In the genomic region with DNA sequence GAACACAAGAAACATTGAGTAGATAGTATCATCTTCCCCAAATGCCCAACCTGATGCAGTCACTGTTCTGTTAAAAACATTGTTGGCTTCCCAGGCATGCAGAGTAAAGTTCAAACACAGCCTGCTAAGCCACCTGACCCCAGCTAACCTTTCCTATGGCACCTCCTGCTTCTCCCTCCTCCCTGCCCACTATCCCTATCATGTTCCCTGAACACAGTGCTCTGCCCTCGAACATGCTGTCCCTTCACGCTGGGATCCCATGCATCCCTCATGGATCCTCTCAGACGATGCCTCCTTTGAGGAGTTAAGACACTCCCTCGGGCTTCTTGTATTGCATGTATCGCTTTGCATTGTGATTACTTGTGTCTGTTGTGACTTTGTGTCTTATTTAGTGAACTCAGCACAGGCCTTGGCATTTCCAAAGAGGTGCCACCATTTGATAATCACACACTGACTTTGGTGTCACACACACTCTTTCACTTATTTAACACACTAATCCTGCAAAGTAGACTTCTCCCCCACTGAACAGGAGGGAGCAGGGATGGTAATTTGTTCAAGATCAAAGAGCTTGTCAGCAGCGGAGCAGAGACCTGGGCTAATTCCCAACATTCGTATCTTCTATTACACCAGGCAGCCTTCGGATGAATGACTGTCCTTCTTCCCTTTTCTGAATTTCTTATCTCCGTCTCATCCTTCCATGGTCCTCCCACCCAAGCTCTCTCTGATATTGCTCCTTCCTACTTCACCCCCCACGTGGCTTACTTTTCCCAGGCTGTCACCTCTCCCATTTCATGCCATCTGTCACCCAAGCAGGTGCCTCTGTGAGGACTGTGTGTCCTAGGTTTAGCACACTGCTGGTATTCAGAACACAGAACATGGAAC, we compare ENCODE assay signal across 2 cellular contexts.
TF ChIP-seq lines count a peak whose summit lies in the region.

No MANE protein-coding gene starts in this region.

TF ChIP-seq in K562, 482 proteins besides CTCF, POLR2A, EP300 and RAD21 (continued from another document and continues in another):
- TF ChIP-seq, protein P1, sequence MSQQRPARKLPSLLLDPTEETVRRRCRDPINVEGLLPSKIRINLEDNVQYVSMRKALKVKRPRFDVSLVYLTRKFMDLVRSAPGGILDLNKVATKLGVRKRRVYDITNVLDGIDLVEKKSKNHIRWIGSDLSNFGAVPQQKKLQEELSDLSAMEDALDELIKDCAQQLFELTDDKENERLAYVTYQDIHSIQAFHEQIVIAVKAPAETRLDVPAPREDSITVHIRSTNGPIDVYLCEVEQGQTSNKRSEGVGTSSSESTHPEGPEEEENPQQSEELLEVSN (IDR thresholded peaks at IDR 0.05; ENCODE audit: borderline replicate concordance in 1 of 2, extremely low read depth in 1 of 2, insufficient read depth in 1 of 2, insufficient read length in 1 of 2, low read depth in 1 of 2, low read length in 1 of 2, poor library complexity in 1 of 2, severe bottlenecking in 1 of 2), result peak in 1 of 2 experiments; percentile 17
- TF ChIP-seq, protein P2, sequence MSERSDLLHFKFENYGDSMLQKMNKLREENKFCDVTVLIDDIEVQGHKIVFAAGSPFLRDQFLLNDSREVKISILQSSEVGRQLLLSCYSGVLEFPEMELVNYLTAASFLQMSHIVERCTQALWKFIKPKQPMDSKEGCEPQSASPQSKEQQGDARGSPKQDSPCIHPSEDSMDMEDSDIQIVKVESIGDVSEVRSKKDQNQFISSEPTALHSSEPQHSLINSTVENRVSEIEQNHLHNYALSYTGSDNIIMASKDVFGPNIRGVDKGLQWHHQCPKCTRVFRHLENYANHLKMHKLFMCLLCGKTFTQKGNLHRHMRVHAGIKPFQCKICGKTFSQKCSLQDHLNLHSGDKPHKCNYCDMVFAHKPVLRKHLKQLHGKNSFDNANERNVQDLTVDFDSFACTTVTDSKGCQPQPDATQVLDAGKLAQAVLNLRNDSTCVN (CRISPR knock-in tag; IDR thresholded peaks at IDR 0.05), result no peak
- TF ChIP-seq U2AF1 (optimal IDR thresholded peaks at IDR 0.05; ENCODE audit: low read depth, low read length) (no peak), ZNF79 (CRISPR knock-in tag; IDR thresholded peaks at IDR 0.05; ENCODE audit: low read depth) (no peak), FOSL1 (tag; conservative IDR thresholded peaks at IDR 0.05) (0 out of 2 replicates have a peak, but pooled peaks have one; percentile 41), ZNF24 (IDR thresholded peaks at IDR 0.05) (no peak), TGIF2 (CRISPR knock-in tag; IDR thresholded peaks at IDR 0.05) (no peak), TBP (optimal IDR thresholded peaks at IDR 0.05; ENCODE audit: low read depth, low read length) (no peak), HDAC2 (IDR thresholded peaks at IDR 0.05) (peak; percentile 87), ZBED1 (IDR thresholded peaks at IDR 0.05) (no peak), ZSCAN32 (CRISPR knock-in tag; IDR thresholded peaks at IDR 0.05) (no peak), SMARCE1 (IDR thresholded peaks at IDR 0.05) (peak; percentile 75), ASH1L (IDR thresholded peaks at IDR 0.05; ENCODE audit: borderline replicate concordance, low read depth, partially characterized antibody) (no peak), RCOR1 (IDR thresholded peaks at IDR 0.05; ENCODE audit: borderline replicate concordance in 1 of 2, low read depth in 2 of 2, low read length in 2 of 2) (peak; percentile 51 to 89; a peak in 3 of 4 replicates), TCF7L2 (IDR thresholded peaks at IDR 0.05; ENCODE audit: low read depth, low read length) (no peak), HNRNPUL1 (IDR thresholded peaks at IDR 0.05; ENCODE audit: low read length) (no peak), SMARCA5 (IDR thresholded peaks at IDR 0.05) (no peak), PML (IDR thresholded peaks at IDR 0.05; ENCODE audit: low read length) (peak; percentile 48; the same call in 1 of the 2 replicates), SAFB2 (IDR thresholded peaks at IDR 0.05; ENCODE audit: borderline replicate concordance, low read depth, low read length, severe bottlenecking) (no peak)
- TF ChIP-seq, protein P3, sequence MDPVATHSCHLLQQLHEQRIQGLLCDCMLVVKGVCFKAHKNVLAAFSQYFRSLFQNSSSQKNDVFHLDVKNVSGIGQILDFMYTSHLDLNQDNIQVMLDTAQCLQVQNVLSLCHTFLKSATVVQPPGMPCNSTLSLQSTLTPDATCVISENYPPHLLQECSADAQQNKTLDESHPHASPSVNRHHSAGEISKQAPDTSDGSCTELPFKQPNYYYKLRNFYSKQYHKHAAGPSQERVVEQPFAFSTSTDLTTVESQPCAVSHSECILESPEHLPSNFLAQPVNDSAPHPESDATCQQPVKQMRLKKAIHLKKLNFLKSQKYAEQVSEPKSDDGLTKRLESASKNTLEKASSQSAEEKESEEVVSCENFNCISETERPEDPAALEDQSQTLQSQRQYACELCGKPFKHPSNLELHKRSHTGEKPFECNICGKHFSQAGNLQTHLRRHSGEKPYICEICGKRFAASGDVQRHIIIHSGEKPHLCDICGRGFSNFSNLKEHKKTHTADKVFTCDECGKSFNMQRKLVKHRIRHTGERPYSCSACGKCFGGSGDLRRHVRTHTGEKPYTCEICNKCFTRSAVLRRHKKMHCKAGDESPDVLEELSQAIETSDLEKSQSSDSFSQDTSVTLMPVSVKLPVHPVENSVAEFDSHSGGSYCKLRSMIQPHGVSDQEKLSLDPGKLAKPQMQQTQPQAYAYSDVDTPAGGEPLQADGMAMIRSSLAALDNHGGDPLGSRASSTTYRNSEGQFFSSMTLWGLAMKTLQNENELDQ (CRISPR knock-in tag; IDR thresholded peaks at IDR 0.05; ENCODE audit: borderline replicate concordance), result 0 out of 2 replicates have a peak, but pooled peaks have one; percentile 34
- TF ChIP-seq, protein P4, sequence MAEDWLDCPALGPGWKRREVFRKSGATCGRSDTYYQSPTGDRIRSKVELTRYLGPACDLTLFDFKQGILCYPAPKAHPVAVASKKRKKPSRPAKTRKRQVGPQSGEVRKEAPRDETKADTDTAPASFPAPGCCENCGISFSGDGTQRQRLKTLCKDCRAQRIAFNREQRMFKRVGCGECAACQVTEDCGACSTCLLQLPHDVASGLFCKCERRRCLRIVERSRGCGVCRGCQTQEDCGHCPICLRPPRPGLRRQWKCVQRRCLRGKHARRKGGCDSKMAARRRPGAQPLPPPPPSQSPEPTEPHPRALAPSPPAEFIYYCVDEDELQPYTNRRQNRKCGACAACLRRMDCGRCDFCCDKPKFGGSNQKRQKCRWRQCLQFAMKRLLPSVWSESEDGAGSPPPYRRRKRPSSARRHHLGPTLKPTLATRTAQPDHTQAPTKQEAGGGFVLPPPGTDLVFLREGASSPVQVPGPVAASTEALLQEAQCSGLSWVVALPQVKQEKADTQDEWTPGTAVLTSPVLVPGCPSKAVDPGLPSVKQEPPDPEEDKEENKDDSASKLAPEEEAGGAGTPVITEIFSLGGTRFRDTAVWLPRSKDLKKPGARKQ (CRISPR knock-in tag; IDR thresholded peaks at IDR 0.05), result no peak
- TF ChIP-seq, protein P5, sequence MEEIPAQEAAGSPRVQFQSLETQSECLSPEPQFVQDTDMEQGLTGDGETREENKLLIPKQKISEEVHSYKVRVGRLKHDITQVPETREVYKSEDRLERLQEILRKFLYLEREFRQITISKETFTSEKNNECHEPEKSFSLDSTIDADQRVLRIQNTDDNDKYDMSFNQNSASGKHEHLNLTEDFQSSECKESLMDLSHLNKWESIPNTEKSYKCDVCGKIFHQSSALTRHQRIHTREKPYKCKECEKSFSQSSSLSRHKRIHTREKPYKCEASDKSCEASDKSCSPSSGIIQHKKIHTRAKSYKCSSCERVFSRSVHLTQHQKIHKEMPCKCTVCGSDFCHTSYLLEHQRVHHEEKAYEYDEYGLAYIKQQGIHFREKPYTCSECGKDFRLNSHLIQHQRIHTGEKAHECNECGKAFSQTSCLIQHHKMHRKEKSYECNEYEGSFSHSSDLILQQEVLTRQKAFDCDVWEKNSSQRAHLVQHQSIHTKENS (CRISPR knock-in tag; IDR thresholded peaks at IDR 0.05), result no peak

TF ChIP-seq in HepG2, 621 proteins besides CTCF, POLR2A, EP300 and RAD21 (continued from another document and continues in another):
- TF ChIP-seq TBL1XR1 (IDR thresholded peaks at IDR 0.05; ENCODE audit: borderline replicate concordance, low read length, partially characterized antibody) (peak; percentile 34), ZNF776 (CRISPR knock-in tag; IDR thresholded peaks at IDR 0.05) (no peak), HOXA3 (CRISPR knock-in tag; IDR thresholded peaks at IDR 0.05) (peak; percentile 43; the same call in 1 of the 2 replicates), ZFX (CRISPR knock-in tag; IDR thresholded peaks at IDR 0.05; ENCODE audit: low read depth) (peak; percentile 15; the same call in 1 of the 2 replicates), TOPORS (CRISPR knock-in tag; IDR thresholded peaks at IDR 0.05) (no peak), HDAC2 (CRISPR knock-in tag; IDR thresholded peaks at IDR 0.05) (peak; percentile 84), ZNF607 (CRISPR knock-in tag; IDR thresholded peaks at IDR 0.05; ENCODE audit: borderline replicate concordance) (no peak), SPEN (CRISPR knock-in tag; IDR thresholded peaks at IDR 0.05; ENCODE audit: low read depth) (0 out of 2 replicates have a peak, but pooled peaks have one; percentile 37), RXRB (CRISPR knock-in tag; IDR thresholded peaks at IDR 0.05; ENCODE audit: borderline replicate concordance) (peak; percentile 100), SOX6 (IDR thresholded peaks at IDR 0.05) (no peak), SOX6 (CRISPR knock-in tag; IDR thresholded peaks at IDR 0.05) (peak; percentile 65), NR2F6 (IDR thresholded peaks at IDR 0.05) (peak; percentile 77; the same call in 1 of the 2 replicates), NR2F6 (CRISPR knock-in tag; IDR thresholded peaks at IDR 0.05) (peak; percentile 92), SIX1 (CRISPR knock-in tag; IDR thresholded peaks at IDR 0.05; ENCODE audit: borderline replicate concordance) (peak; percentile 80; the same call in 1 of the 2 replicates), ZNF816 (CRISPR knock-in tag; IDR thresholded peaks at IDR 0.05; ENCODE audit: borderline replicate concordance) (no peak), TBX3 (IDR thresholded peaks at IDR 0.05; ENCODE audit: borderline replicate concordance) (0 out of 2 replicates have a peak, but pooled peaks have one; percentile 31), POLR2G (IDR thresholded peaks at IDR 0.05; ENCODE audit: low read depth, low read length) (no peak)
- TF ChIP-seq, protein P6, sequence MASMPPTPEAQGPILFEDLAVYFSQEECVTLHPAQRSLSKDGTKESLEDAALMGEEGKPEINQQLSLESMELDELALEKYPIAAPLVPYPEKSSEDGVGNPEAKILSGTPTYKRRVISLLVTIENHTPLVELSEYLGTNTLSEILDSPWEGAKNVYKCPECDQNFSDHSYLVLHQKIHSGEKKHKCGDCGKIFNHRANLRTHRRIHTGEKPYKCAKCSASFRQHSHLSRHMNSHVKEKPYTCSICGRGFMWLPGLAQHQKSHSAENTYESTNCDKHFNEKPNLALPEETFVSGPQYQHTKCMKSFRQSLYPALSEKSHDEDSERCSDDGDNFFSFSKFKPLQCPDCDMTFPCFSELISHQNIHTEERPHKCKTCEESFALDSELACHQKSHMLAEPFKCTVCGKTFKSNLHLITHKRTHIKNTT (CRISPR knock-in tag; IDR thresholded peaks at IDR 0.05), result no peak
- TF ChIP-seq, protein P7, sequence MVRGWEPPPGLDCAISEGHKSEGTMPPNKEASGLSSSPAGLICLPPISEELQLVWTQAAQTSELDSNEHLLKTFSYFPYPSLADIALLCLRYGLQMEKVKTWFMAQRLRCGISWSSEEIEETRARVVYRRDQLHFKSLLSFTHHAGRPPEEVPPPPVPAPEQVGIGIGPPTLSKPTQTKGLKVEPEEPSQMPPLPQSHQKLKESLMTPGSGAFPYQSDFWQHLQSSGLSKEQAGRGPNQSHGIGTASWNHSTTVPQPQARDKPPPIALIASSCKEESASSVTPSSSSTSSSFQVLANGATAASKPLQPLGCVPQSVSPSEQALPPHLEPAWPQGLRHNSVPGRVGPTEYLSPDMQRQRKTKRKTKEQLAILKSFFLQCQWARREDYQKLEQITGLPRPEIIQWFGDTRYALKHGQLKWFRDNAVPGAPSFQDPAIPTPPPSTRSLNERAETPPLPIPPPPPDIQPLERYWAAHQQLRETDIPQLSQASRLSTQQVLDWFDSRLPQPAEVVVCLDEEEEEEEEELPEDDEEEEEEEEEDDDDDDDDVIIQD (CRISPR knock-in tag; IDR thresholded peaks at IDR 0.05; ENCODE audit: low read depth), result 0 out of 2 replicates have a peak, but pooled peaks have one; percentile 55
- TF ChIP-seq, protein P8, sequence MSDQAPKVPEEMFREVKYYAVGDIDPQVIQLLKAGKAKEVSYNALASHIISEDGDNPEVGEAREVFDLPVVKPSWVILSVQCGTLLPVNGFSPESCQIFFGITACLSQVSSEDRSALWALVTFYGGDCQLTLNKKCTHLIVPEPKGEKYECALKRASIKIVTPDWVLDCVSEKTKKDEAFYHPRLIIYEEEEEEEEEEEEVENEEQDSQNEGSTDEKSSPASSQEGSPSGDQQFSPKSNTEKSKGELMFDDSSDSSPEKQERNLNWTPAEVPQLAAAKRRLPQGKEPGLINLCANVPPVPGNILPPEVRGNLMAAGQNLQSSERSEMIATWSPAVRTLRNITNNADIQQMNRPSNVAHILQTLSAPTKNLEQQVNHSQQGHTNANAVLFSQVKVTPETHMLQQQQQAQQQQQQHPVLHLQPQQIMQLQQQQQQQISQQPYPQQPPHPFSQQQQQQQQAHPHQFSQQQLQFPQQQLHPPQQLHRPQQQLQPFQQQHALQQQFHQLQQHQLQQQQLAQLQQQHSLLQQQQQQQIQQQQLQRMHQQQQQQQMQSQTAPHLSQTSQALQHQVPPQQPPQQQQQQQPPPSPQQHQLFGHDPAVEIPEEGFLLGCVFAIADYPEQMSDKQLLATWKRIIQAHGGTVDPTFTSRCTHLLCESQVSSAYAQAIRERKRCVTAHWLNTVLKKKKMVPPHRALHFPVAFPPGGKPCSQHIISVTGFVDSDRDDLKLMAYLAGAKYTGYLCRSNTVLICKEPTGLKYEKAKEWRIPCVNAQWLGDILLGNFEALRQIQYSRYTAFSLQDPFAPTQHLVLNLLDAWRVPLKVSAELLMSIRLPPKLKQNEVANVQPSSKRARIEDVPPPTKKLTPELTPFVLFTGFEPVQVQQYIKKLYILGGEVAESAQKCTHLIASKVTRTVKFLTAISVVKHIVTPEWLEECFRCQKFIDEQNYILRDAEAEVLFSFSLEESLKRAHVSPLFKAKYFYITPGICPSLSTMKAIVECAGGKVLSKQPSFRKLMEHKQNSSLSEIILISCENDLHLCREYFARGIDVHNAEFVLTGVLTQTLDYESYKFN (CRISPR knock-in tag; conservative IDR thresholded peaks at IDR 0.05), result peak; percentile 79
- TF ChIP-seq, protein P9, sequence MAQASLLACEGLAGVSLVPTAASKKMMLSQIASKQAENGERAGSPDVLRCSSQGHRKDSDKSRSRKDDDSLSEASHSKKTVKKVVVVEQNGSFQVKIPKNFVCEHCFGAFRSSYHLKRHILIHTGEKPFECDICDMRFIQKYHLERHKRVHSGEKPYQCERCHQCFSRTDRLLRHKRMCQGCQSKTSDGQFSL (CRISPR knock-in tag; IDR thresholded peaks at IDR 0.05), result no peak
- TF ChIP-seq, protein P10, sequence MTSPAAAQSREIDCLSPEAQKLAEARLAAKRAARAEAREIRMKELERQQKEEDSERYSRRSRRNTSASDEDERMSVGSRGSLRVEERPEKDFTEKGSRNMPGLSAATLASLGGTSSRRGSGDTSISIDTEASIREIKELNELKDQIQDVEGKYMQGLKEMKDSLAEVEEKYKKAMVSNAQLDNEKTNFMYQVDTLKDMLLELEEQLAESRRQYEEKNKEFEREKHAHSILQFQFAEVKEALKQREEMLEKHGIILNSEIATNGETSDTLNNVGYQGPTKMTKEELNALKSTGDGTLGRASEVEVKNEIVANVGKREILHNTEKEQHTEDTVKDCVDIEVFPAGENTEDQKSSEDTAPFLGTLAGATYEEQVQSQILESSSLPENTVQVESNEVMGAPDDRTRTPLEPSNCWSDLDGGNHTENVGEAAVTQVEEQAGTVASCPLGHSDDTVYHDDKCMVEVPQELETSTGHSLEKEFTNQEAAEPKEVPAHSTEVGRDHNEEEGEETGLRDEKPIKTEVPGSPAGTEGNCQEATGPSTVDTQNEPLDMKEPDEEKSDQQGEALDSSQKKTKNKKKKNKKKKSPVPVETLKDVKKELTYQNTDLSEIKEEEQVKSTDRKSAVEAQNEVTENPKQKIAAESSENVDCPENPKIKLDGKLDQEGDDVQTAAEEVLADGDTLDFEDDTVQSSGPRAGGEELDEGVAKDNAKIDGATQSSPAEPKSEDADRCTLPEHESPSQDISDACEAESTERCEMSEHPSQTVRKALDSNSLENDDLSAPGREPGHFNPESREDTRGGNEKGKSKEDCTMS (CRISPR knock-in tag; conservative IDR thresholded peaks at IDR 0.05), result no peak
